8 cellular contexts compared by ENCODE assay signal in genomic region chr12:89225808-89226368, GRCh38.
DNase-seq lines count a peak whose midpoint lies in the region; ATAC-seq, FAIRE-seq and TF ChIP-seq lines count a peak whose summit lies in the region.

No MANE protein-coding gene starts in this region.

- TF ChIP-seq CTCF in AG09319 (IDR thresholded peaks at IDR 0.05; ENCODE audit: low read depth, low read length) (no peak; the same call in 1 of the 2 replicates), NB4 (IDR thresholded peaks at IDR 0.05; ENCODE audit: low read depth, low read length) (no peak), GM12878 (IDR thresholded peaks at IDR 0.05 in 2 of 3, conservative IDR thresholded peaks at IDR 0.05 in 1 of 3; ENCODE audit: control insufficient read depth in 2 of 3, extremely low read depth in 1 of 3, insufficient read depth in 1 of 3, low read depth in 3 of 3, low read length in 3 of 3) (no peak), lung (IDR thresholded peaks at IDR 0.05; ENCODE audit: control extremely low read depth, extremely low read depth) (no peak), BE2C (IDR thresholded peaks at IDR 0.05; ENCODE audit: low read depth, low read length) (no peak)

- H3K27me3 ChIP-seq in GM12878 (replicated peaks in 1 of 2; ENCODE audit: control insufficient read depth in 2 of 2, insufficient read depth in 2 of 2, low read length in 1 of 2) (no peaks in the 10 kb centered on the region), lung (ENCODE audit: control insufficient read depth, insufficient read depth) (no peaks in the 10 kb centered on the region), BE2C (no peaks in the 10 kb centered on the region)

- no peak for TF ChIP-seq EP300 in GM12878 (IDR thresholded peaks at IDR 0.05; ENCODE audit: borderline replicate concordance in 1 of 2, control insufficient read depth in 1 of 2, low read depth in 2 of 2, low read length in 2 of 2)

- no TSS peak for BruUV-seq in GM12878 (replicated peaks; lab: Mats Ljungman, UMichigan)

- TF ChIP-seq POLR2A in NB4 (IDR thresholded peaks at IDR 0.05; ENCODE audit: extremely low read depth, insufficient read length) (no peak), GM12878 (IDR thresholded peaks at IDR 0.05; ENCODE audit: low read depth, low read length) (no peak)

- CTCF ChIA-PET in GM12878 (lab: Yijun Ruan, JAX): interaction anchor here (0.6 kb wide), 1 partner anchor 296 kb away, joined by 3 read pairs; no protein-coding TSS in a partner anchor

- H3K36me3 ChIP-seq in GM12878 (ENCODE audit: control insufficient read depth in 2 of 2, insufficient read depth in 2 of 2, low read length in 1 of 2) (no peaks in the 10 kb centered on the region), lung (ENCODE audit: control insufficient read depth in 2 of 2, insufficient read depth in 2 of 2, low read length in 2 of 2) (no peaks in the 10 kb centered on the region), BE2C (no peaks in the 10 kb centered on the region)

- POLR2A ChIA-PET in GM12878 (lab: Charles Lee): no interaction called here

- no peak overlapping the region for H3K4me2 ChIP-seq in GM12878 (ENCODE audit: control insufficient read depth, insufficient read depth)

- H3K9me3 ChIP-seq in GM12878 (replicated peaks; ENCODE audit: control insufficient read depth, insufficient read depth, low read length) (no peaks in the 10 kb centered on the region), lung (ENCODE audit: control insufficient read depth in 2 of 2, insufficient read depth in 1 of 2, low read length in 1 of 2) (no peaks in the 10 kb centered on the region), BE2C (no peaks in the 10 kb centered on the region)

- RAD21 ChIA-PET in GM12878 (lab: Charles Lee; ENCODE audit: unreplicated experiment): interaction anchor here (0.7 to 1.1 kb wide), 3 partner anchors 58 to 735 kb away, joined by 3 to 5 read pairs (median 3); no protein-coding TSS in a partner anchor

- H2AFZ ChIP-seq in GM12878 (ENCODE audit: control insufficient read depth, low read depth, low read length): no peak overlapping the region

- DNase-seq in AG09319 (ENCODE audit: extremely low read depth, low read depth): peak; percentile 71
- peak; percentile 56 for DNase-seq in NB4 (ENCODE audit: low read depth)
- no peak for DNase-seq in GM12878 (ENCODE audit: low read depth, low spot score)
- DNase-seq in lung (ENCODE audit: low spot score): peak; percentile 77
- DNase-seq in BE2C: no peak
- DNase-seq in Kasumi-1 (lab: John Stamatoyannopoulos, UW): no peak

- H3K79me2 ChIP-seq in GM12878 (ENCODE audit: control insufficient read depth, insufficient read depth, low read length): no peaks in the 10 kb centered on the region

- H3K4me3 ChIP-seq in NB4 (ENCODE audit: low read depth, low read length) (no peak overlapping the region), GM12878 (no peak overlapping the region), lung (no peak overlapping the region), BE2C (ENCODE audit: low read depth, low read length) (no peak overlapping the region)

- no peaks in the 10 kb centered on the region for H3K4me1 ChIP-seq in GM12878 (ENCODE audit: control insufficient read depth, insufficient read depth, low read length)
- H3K4me1 ChIP-seq in lung (ENCODE audit: control insufficient read depth in 2 of 2, insufficient read depth in 2 of 2, low read length in 2 of 2): peaks cover 0 to 5% of the 10 kb centered on the region in 2 donors
- H3K4me1 ChIP-seq in BE2C: no peaks in the 10 kb centered on the region

- H3K27ac ChIP-seq in GM12878 (ENCODE audit: control insufficient read depth, insufficient read depth) (no peak overlapping the region), lung (ENCODE audit: low read depth in 1 of 2, low read length in 1 of 2) (peak overlapping the region in 1 of 2 donors; percentile 56)

- TF ChIP-seq RAD21 in GM12878 (IDR thresholded peaks at IDR 0.05; ENCODE audit: insufficient read depth, low read depth, low read length): no peak

- SMC1A ChIA-PET in GM12878 (lab: Charles Lee; ENCODE audit: uncharacterized antibody, unreplicated experiment): no interaction called here

- no peak for FAIRE-seq in GM12878 (lab: Jason Lieb, UNC)

- no peaks in the 10 kb centered on the region for H4K20me1 ChIP-seq in GM12878 (ENCODE audit: control insufficient read depth, insufficient read depth)

- intact Hi-C loops in GM12878 (cut with micrococcal nuclease; ENCODE audit: unreplicated experiment): loop anchor here (10.0 kb wide), 1 partner anchor 299 kb away; the partner anchor contains the start of genes GALNT4 and POC1B

- in situ Hi-C loops in GM12878 (cut with MboI): no loop called here

- ATAC-seq in GM21367 (IDR thresholded peaks at IDR 0.05; ENCODE audit: unreplicated experiment) (peak; percentile 41), GM12878 (peak; percentile 82), lung (ENCODE audit: insufficient read depth, low FRiP score) (peak; percentile 91), HG03135 (IDR thresholded peaks at IDR 0.05; ENCODE audit: unreplicated experiment) (no peak)

- 1% methylated on average over 3 of the region's 3 CpGs for whole genome bisulfite sequencing in GM12878 (ENCODE audit: insufficient coverage, insufficient replicate concordance, low lambda C conversion rate, missing lambda C conversion rate)
- 55 to 85% methylated on average over 3 of the region's 3 CpGs for WGBS in lung, 2 donors

- no peak overlapping the region for H3K9ac ChIP-seq in GM12878 (ENCODE audit: control insufficient read depth, insufficient read depth, low read length)

TF ChIP-seq in GM12878, 131 proteins besides CTCF, POLR2A, EP300 and RAD21 (continues in another document):
- no peak for TF ChIP-seq SMAD1 (IDR thresholded peaks at IDR 0.05; ENCODE audit: low read depth, partially characterized antibody)
- no peak for TF ChIP-seq E2F4 (IDR thresholded peaks at IDR 0.05; ENCODE audit: low read depth, low read length)
- 0 out of 2 replicates have a peak, but pooled peaks have one; percentile 59 for TF ChIP-seq TCF7 (IDR thresholded peaks at IDR 0.05; ENCODE audit: borderline replicate concordance)
- TF ChIP-seq NKRF (conservative IDR thresholded peaks at IDR 0.05): no peak
- TF ChIP-seq PBX3 (IDR thresholded peaks at IDR 0.05; ENCODE audit: insufficient replicate concordance, low read depth, low read length): no peak
- no peak for TF ChIP-seq KLF5 (IDR thresholded peaks at IDR 0.05; ENCODE audit: partially characterized antibody)
- TF ChIP-seq BCL11A (IDR thresholded peaks at IDR 0.05; ENCODE audit: low read depth, low read length): no peak
- peak; percentile 79 for TF ChIP-seq ATF7 (IDR thresholded peaks at IDR 0.05; ENCODE audit: low read depth)
- no peak for TF ChIP-seq HDGF (IDR thresholded peaks at IDR 0.05)
- TF ChIP-seq SUPT20H (IDR thresholded peaks at IDR 0.05; ENCODE audit: borderline replicate concordance, control insufficient read depth, low read depth, low read length): no peak
- TF ChIP-seq POLR2AphosphoS5 (IDR thresholded peaks at IDR 0.05; ENCODE audit: low read length): no peak
- no peak for TF ChIP-seq ZNF24 (IDR thresholded peaks at IDR 0.05)
- TF ChIP-seq NR2F1 (conservative IDR thresholded peaks at IDR 0.05): no peak
- TF ChIP-seq EZH2 (IDR thresholded peaks at IDR 0.05; ENCODE audit: borderline replicate concordance, control insufficient read depth, low read depth, low read length): no peak
- no peak for TF ChIP-seq PML (IDR thresholded peaks at IDR 0.05; ENCODE audit: low read length)
- TF ChIP-seq ZZZ3 (IDR thresholded peaks at IDR 0.05; ENCODE audit: control insufficient read depth, insufficient read length, low read depth): no peak
- no peak for TF ChIP-seq HCFC1 (IDR thresholded peaks at IDR 0.05; ENCODE audit: low read length)
- no peak for TF ChIP-seq GABPA (IDR thresholded peaks at IDR 0.05; ENCODE audit: low read depth)
- TF ChIP-seq SUZ12 (IDR thresholded peaks at IDR 0.05; ENCODE audit: unreplicated experiment): no peak

Comparison
In these comparisons a context has a peak if more than half of its experiments do, and no peak if none do; other contexts are left out.
1. DNase-seq: peak in AG09319 (single experiment), NB4 (single experiment) and lung (single experiment); none in GM12878 (single experiment), BE2C (single experiment) and Kasumi-1 (0 of 2).